In the genomic region with DNA sequence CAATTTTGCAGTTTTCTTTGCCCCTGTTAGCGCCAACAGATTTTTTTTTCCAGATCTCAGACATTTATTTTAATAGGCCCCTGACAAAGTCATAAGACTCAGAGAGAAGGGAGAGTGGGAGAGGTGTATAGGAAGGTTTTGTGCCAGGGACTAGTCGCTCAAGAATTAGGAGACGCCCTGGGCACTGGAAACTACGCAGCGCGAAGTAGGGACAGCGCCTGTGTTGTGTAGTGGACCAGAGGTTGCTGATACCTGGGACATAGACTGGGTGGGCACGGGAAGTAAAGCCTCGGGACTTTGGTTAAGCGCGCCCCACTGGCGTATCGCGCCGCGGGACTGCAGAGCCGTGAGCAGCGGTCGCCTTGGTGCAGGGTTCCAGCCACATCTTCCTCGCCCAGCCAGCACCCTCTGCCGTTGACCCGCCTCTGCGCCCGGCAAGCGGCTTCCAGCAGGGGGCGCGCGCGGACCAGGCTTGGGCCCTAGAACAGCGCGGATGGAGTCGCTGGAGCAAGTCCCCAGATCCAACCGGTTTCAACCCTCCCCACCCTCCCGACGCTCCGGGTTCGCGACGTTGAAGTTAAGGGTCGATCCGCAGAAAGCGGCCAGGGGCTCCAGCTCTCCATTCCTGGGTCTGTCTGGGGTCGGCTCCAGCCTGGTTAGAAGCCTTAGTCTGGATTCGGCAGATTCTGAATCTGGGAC, we compare ENCODE assay signal across 8 cellular contexts. TPM values are rescaled to one million over a fixed set of nuclear protein-coding genes. Genes with fewer than 3 reads are reported as not detected.
DNase-seq lines count a peak whose midpoint lies in the region; ATAC-seq and TF ChIP-seq lines count a peak whose summit lies in the region.

No MANE protein-coding gene starts in this region.

- no peak overlapping the region for H3K27ac Mint-ChIP-seq in activated CD4-positive, alpha-beta T cell treated with anti-CD3 and anti-CD28 coated beads for 36 hours

- no peaks in the 10 kb centered on the region for H3K36me3 Mint-ChIP-seq in activated CD4-positive, alpha-beta T cell treated with anti-CD3 and anti-CD28 coated beads for 36 hours (ENCODE audit: low read depth)

- no peaks in the 10 kb centered on the region for H3K27me3 ChIP-seq in HCT116 (ENCODE audit: insufficient read depth, low read length)

- H3K9ac ChIP-seq in HCT116 (ENCODE audit: low read length): no peak overlapping the region

- H3K36me3 ChIP-seq in HCT116 (ENCODE audit: control insufficient read depth in 1 of 2, insufficient read depth in 2 of 2, low read length in 2 of 2): no peaks in the 10 kb centered on the region

- ATAC-seq in HCT116 (peak; percentile 100), HG03432 (IDR thresholded peaks at IDR 0.05; ENCODE audit: unreplicated experiment) (no peak)
- ATAC-seq in activated CD4-positive, alpha-beta T cell treated with anti-CD3 and anti-CD28 coated beads for 36 hours: peak; percentile 96

- no TSS peak for BruUV-seq in HCT116 (replicated peaks; lab: Mats Ljungman, UMichigan)

- H3K4me1 ChIP-seq in HCT116 (ENCODE audit: control insufficient read depth in 1 of 2, insufficient read depth in 2 of 2, low read length in 2 of 2): peaks cover 0 to 9% of the 10 kb centered on the region in 2 experiments; a peak in 2 of 4 replicates

- peak overlapping the region; percentile 32 to 33 for H3K4me3 ChIP-seq in HCT116 (replicated peaks in 1 of 2; ENCODE audit: low read depth in 1 of 2, low read length in 2 of 2)

- H3K79me2 ChIP-seq in HCT116 (ENCODE audit: insufficient read depth, low read length): no peaks in the 10 kb centered on the region

- TF ChIP-seq CTCF in HCT116 (IDR thresholded peaks at IDR 0.05 in 2 of 3, conservative IDR thresholded peaks at IDR 0.05 in 1 of 3; ENCODE audit: borderline replicate concordance in 1 of 3, insufficient read depth in 1 of 3, low read depth in 2 of 3, low read length in 2 of 3): peak; percentile 83 to 99 (median 98)

- peak overlapping the region; percentile 21 for H3K4me3 Mint-ChIP-seq in activated CD4-positive, alpha-beta T cell treated with anti-CD3 and anti-CD28 coated beads for 36 hours

- TF ChIP-seq POLR2A in HCT116 (IDR thresholded peaks at IDR 0.05; ENCODE audit: borderline replicate concordance, extremely low read depth, insufficient read depth, insufficient read length): no peak

- intact Hi-C loops in HCT116 (cut with micrococcal nuclease): loop anchor here (1.0 to 5.0 kb wide), 4 partner anchors 155 to 193 kb away; no protein-coding TSS in a partner anchor
- intact Hi-C loops in activated CD4-positive, alpha-beta T cell treated with anti-CD3 and anti-CD28 coated beads for 36 hours (cut with DNase I, micrococcal nuclease): loop anchor here (1.0 to 5.0 kb wide), 6 partner anchors 73 to 195 kb away; no protein-coding TSS in a partner anchor

- H3K4me1 Mint-ChIP-seq in activated CD4-positive, alpha-beta T cell treated with anti-CD3 and anti-CD28 coated beads for 36 hours: peaks cover 19% of the 10 kb centered on the region

- peaks cover 60% of the 10 kb centered on the region for H3K27me3 Mint-ChIP-seq in activated CD4-positive, alpha-beta T cell treated with anti-CD3 and anti-CD28 coated beads for 36 hours

- no peaks in the 10 kb centered on the region for H3K9me3 ChIP-seq in HCT116 (ENCODE audit: control insufficient read depth in 1 of 2, insufficient read depth in 1 of 2, low read depth in 1 of 2, low read length in 2 of 2)

- RAD21 ChIA-PET in HCT116 (lab: Charles Lee; ENCODE audit: low non-redundant PET in 1 of 2, low total read pairs in 2 of 2, uncharacterized antibody in 2 of 2, unreplicated experiment in 2 of 2): interaction anchor here (0.7 to 0.8 kb wide), 2 partner anchors 78 to 181 kb away, joined by 3 to 4 read pairs; no protein-coding TSS in a partner anchor

- DNase-seq in CD1c-positive myeloid dendritic cell (ENCODE audit: extremely low spot score) (peak; percentile 84), HCT116 (ENCODE audit: low read depth, low spot score) (peak; percentile 69), NCI-H345 treated with DMSO at 0.1 percent for 48 hours (lab: John Stamatoyannopoulos, UW; ENCODE audit: unreplicated experiment) (peak; percentile 39), cerebellar nuclear complex (lab: John Stamatoyannopoulos, UW) (peak; percentile 1 to 25), kidney tubule cell (ENCODE audit: low spot score) (peak; percentile 78)
- peak; percentile 94 for DNase-seq in activated CD4-positive, alpha-beta T cell treated with anti-CD3 and anti-CD28 coated beads for 36 hours
- DNase-seq in stimulated activated CD4-positive, alpha-beta T cell treated with anti-CD3 and anti-CD28 coated beads, Interleukin-1b, Interleukin-23, amount 100 ng/mL, for 1 hour (ENCODE audit: low read depth in 2 of 2): peak; percentile 57 to 80

- CTCF ChIA-PET in HCT116 (lab: Charles Lee): interaction anchor here (1.0 to 2.7 kb wide), 3 partner anchors 176 to 193 kb away, joined by 4 to 21 read pairs (median 5); no protein-coding TSS in a partner anchor
- CTCF ChIA-PET in activated CD4-positive, alpha-beta T cell treated with anti-CD3 and anti-CD28 coated beads for 36 hours (lab: Charles Lee): interaction anchor here (0.5 to 2.2 kb wide), 5 partner anchors 76 to 195 kb away, joined by 3 to 13 read pairs (median 3); no protein-coding TSS in a partner anchor

- H3K27ac ChIP-seq in HCT116 (ENCODE audit: low read depth, low read length): no peak overlapping the region

- peak overlapping the region; percentile 68 for H3K4me2 ChIP-seq in HCT116 (ENCODE audit: low read length)

- POLR2A ChIA-PET in HCT116 (lab: Charles Lee): no interaction called here
- POLR2A ChIA-PET in activated CD4-positive, alpha-beta T cell treated with anti-CD3 and anti-CD28 coated beads for 36 hours (lab: Charles Lee): no interaction called here

- H3K9me2 ChIP-seq in HCT116 (ENCODE audit: insufficient read depth): no peaks in the 10 kb centered on the region

- H3K9me3 Mint-ChIP-seq in activated CD4-positive, alpha-beta T cell treated with anti-CD3 and anti-CD28 coated beads for 36 hours (ENCODE audit: low read depth): no peaks in the 10 kb centered on the region

- peak overlapping the region; percentile 93 for H2AFZ ChIP-seq in HCT116 (ENCODE audit: low read depth, low read length, poor library complexity, severe bottlenecking)

- peak; percentile 100 for TF ChIP-seq RAD21 in HCT116 (IDR thresholded peaks at IDR 0.05; ENCODE audit: low read depth)

- H4K20me1 ChIP-seq in HCT116 (ENCODE audit: insufficient read depth): no peaks in the 10 kb centered on the region

TF ChIP-seq in HCT116, 20 proteins besides CTCF, POLR2A, EP300 and RAD21:
- TF ChIP-seq EZH2phosphoT487 (IDR thresholded peaks at IDR 0.05; ENCODE audit: borderline replicate concordance) (no peak), CEBPB (IDR thresholded peaks at IDR 0.05; ENCODE audit: low read depth) (no peak), YY1 (IDR thresholded peaks at IDR 0.05; ENCODE audit: extremely low read depth, insufficient replicate concordance, low read depth, low read length) (peak; percentile 48), ELF1 (IDR thresholded peaks at IDR 0.05; ENCODE audit: borderline replicate concordance, low read depth) (no peak)

RNA-seq across cellular contexts. Expression of gene ISLR2, which starts 3.0 kb away (rescaled TPM):
- total RNA-seq in HCT116 (2021; ENCODE audit: unreplicated experiment): 0.05 TPM
- polyA plus RNA-seq in HCT116 (2012): 0.06 and 0.09 TPM in 2 replicates
- total RNA-seq in activated CD4-positive, alpha-beta T cell treated with anti-CD3 and anti-CD28 coated beads for 36 hours: under 1 TPM in 1 of 2 experiments, not detected in 1; 0.05 TPM

RNA-seq across cellular contexts. Expression of gene GOLGA6A, which starts 45.1 kb away (rescaled TPM):
- 0.39 TPM for total RNA-seq in HCT116 (2021; ENCODE audit: unreplicated experiment)
- polyA plus RNA-seq in HCT116 (2012): 0.04 and 0.06 TPM in 2 replicates
- total RNA-seq in activated CD4-positive, alpha-beta T cell treated with anti-CD3 and anti-CD28 coated beads for 36 hours: not detected

RNA-seq across cellular contexts. Expression of gene ISLR, which starts 46.1 kb away (rescaled TPM):
- total RNA-seq in HCT116 (2021; ENCODE audit: unreplicated experiment): 0.12 TPM
- not detected in 2 replicates for polyA plus RNA-seq in HCT116 (2012)
- total RNA-seq in activated CD4-positive, alpha-beta T cell treated with anti-CD3 and anti-CD28 coated beads for 36 hours: not detected

Comparison
In these comparisons a context has a peak if more than half of its experiments do, and no peak if none do; other contexts are left out.
1. DNase-seq: peak in every context shown above with its lines; median percentile 94 in activated CD4-positive, alpha-beta T cell treated with anti-CD3 and anti-CD28 coated beads for 36 hours; 84 in CD1c-positive myeloid dendritic cell; 78 in kidney tubule cell; 69 in HCT116; 68 in stimulated activated CD4-positive, alpha-beta T cell treated with anti-CD3 and anti-CD28 coated beads, Interleukin-1b, Interleukin-23, amount 100 ng/mL, for 1 hour; 39 in NCI-H345 treated with DMSO at 0.1 percent for 48 hours; 13 in cerebellar nuclear complex.